In genomic region chr1:223246468-223246867, GRCh38 we compare ENCODE assay signal across 17 cellular contexts.
DNase-seq lines count a peak whose midpoint lies in the region; ATAC-seq and TF ChIP-seq lines count a peak whose summit lies in the region.
"Had no signal": no experiment of that assay in that cellular context is flagged by ENCODE, and none has a peak within 500 bp of the region (broad histone marks: within the 10 kb centered on the region; RNA-seq: fewer than 3 reads in every experiment).

No MANE protein-coding gene starts in this region.

- no peak overlapping the region for H4K5ac ChIP-seq in H9 (ENCODE audit: insufficient read length, low read depth, low read length)

- H2BK120ac ChIP-seq in H9 (ENCODE audit: low read depth, low read length, poor library complexity, severe bottlenecking), result no peak overlapping the region

- H3K4ac ChIP-seq in H9 (ENCODE audit: low read depth, low read length), result no peak overlapping the region

- H3K9me3 ChIP-seq in H9 (ENCODE audit: control insufficient read depth, low read depth, low read length) (no peaks in the 10 kb centered on the region), endodermal cell (ENCODE audit: control insufficient read depth, low read length) (no peaks in the 10 kb centered on the region)
- H3K9me3 ChIP-seq: A549, Caco-2 had no signal

- H3K27ac ChIP-seq in H9 (ENCODE audit: insufficient read length, low read depth, low read length), result no peak overlapping the region
- H3K27ac ChIP-seq in endodermal cell (ENCODE audit: low read depth, low read length), result no peak overlapping the region
- H3K27ac ChIP-seq: 22Rv1, A549, C4-2B had no signal

- H3K27me3 Mint-ChIP-seq in H9 (ENCODE audit: low read depth), result peaks cover 15% of the 10 kb centered on the region
- H3K27me3 Mint-ChIP-seq in endodermal cell (ENCODE audit: insufficient read depth), result peaks cover 12% of the 10 kb centered on the region
- H3K27me3 Mint-ChIP-seq in osteocyte (ENCODE audit: unreplicated experiment), result no peaks in the 10 kb centered on the region
- H3K27me3 Mint-ChIP-seq: CD4-positive, alpha-beta T cell had no signal

- no peaks in the 10 kb centered on the region for H3K27me3 ChIP-seq in H9 (ENCODE audit: insufficient read depth, low read length)
- no peaks in the 10 kb centered on the region for H3K27me3 ChIP-seq in endodermal cell (ENCODE audit: control insufficient read depth, insufficient read depth, low read length, poor library complexity, severe bottlenecking)

- DNase-seq in NCI-H82 (lab: John Stamatoyannopoulos, UW) (peak; percentile 10), NCI-H82 treated with DMSO at 0.1 percent for 48 hours (lab: John Stamatoyannopoulos, UW; ENCODE audit: unreplicated experiment) (no peak), H9 (peak; percentile 8), endodermal cell (peak; percentile 24), osteocyte (ENCODE audit: extremely low spot score, unreplicated experiment) (peak; percentile 53)
- no peak for DNase-seq in activated CD4-positive, alpha-beta T cell treated with anti-CD3 and anti-CD28 coated beads for 48 hours
- DNase-seq in stimulated activated CD8-positive, alpha-beta memory T cell treated with anti-CD3 and anti-CD28 coated beads, Interleukin-4, amount 100 ng/mL, for 48 hours, result no peak
- DNase-seq: AML-193; Caco-2; CD4-positive, alpha-beta T cell; HFFc6 had no signal

- H3K79me2 ChIP-seq in H9 (ENCODE audit: insufficient read depth, low read length), result no peaks in the 10 kb centered on the region

- H3T11ph ChIP-seq in H9 (ENCODE audit: low read length), result no peak overlapping the region

- H3K4me3 ChIP-seq in endodermal cell (ENCODE audit: low read length), result no peak overlapping the region
- H3K4me3 ChIP-seq: A549, GM23338 had no signal

- H4K8ac ChIP-seq in H9 (replicated peaks; ENCODE audit: insufficient read length, low read depth, low read length), result no peak overlapping the region

- ATAC-seq in GM18907 (IDR thresholded peaks at IDR 0.05; ENCODE audit: unreplicated experiment), result no peak
- ATAC-seq: A549, GM23338, HCT116 had no signal

- TF ChIP-seq CTCF in H9 (conservative IDR thresholded peaks at IDR 0.05) (no peak), endodermal cell (conservative IDR thresholded peaks at IDR 0.05) (no peak), osteocyte (IDR thresholded peaks at IDR 0.05) (no peak)

- no peak overlapping the region for H3K9ac ChIP-seq in H9 (ENCODE audit: extremely low read depth, insufficient read length, low read length)
- no peak overlapping the region for H3K9ac ChIP-seq in endodermal cell (ENCODE audit: extremely low read depth, low read length, poor library complexity, severe bottlenecking)

- no peaks in the 10 kb centered on the region for H3K36me3 ChIP-seq in endodermal cell (ENCODE audit: control insufficient read depth, insufficient read depth, low read length)

- H3K36me3 Mint-ChIP-seq in H9 (ENCODE audit: insufficient read depth in 1 of 3, low read depth in 3 of 3) (no peaks in the 10 kb centered on the region), endodermal cell (ENCODE audit: low read depth) (no peaks in the 10 kb centered on the region), osteocyte (ENCODE audit: unreplicated experiment) (no peaks in the 10 kb centered on the region)

- H2BK5ac ChIP-seq in H9 (ENCODE audit: insufficient read length, low read length), result no peak overlapping the region

- no peak overlapping the region for H3K18ac ChIP-seq in H9 (ENCODE audit: insufficient read length, low read depth, low read length)

- H3K4me1 ChIP-seq in H9 (ENCODE audit: insufficient read depth, low read length) (no peaks in the 10 kb centered on the region), endodermal cell (ENCODE audit: control insufficient read depth, insufficient read depth, low read length) (no peaks in the 10 kb centered on the region)
- H3K4me1 ChIP-seq: A549 had no signal

- no peak overlapping the region for H2BK15ac ChIP-seq in H9 (ENCODE audit: low read depth, low read length)

- no peak overlapping the region for H3K56ac ChIP-seq in H9 (ENCODE audit: insufficient read length, low read depth, low read length)

- no peaks in the 10 kb centered on the region for H3K9me3 Mint-ChIP-seq in H9
- no peaks in the 10 kb centered on the region for H3K9me3 Mint-ChIP-seq in endodermal cell
- H3K9me3 Mint-ChIP-seq in osteocyte (ENCODE audit: unreplicated experiment), result no peaks in the 10 kb centered on the region
- H3K9me3 Mint-ChIP-seq: CD4-positive, alpha-beta T cell; GM23338; HFFc6 had no signal

- no peak overlapping the region for H3K4me2 ChIP-seq in H9 (ENCODE audit: insufficient read depth, insufficient read length, low read length)
- H3K4me2 ChIP-seq: A549, GM23338 had no signal

- WGBS in H9 (ENCODE audit: extremely low coverage, insufficient read length, low lambda C conversion rate), result no CpG with 5 or more reads among the region's 5 CpGs
- WGBS in endodermal cell (ENCODE audit: insufficient coverage in 1 of 2, insufficient read length in 1 of 2), 2 experiments, result 76% methylated on average over 5 of the region's 5 CpGs; no CpG with 5 or more reads in 1 of the 2 experiments

- H3K14ac ChIP-seq in H9 (ENCODE audit: insufficient read depth, low read length), result no peak overlapping the region

- no peak overlapping the region for H2BK12ac ChIP-seq in H9 (ENCODE audit: insufficient read length, low read depth, low read length)

- no peak overlapping the region for H2BK20ac ChIP-seq in H9 (ENCODE audit: low read depth, low read length, poor library complexity, severe bottlenecking)

- no peak overlapping the region for H4K91ac ChIP-seq in H9 (ENCODE audit: insufficient read length, low read depth, low read length)

- no peak overlapping the region for H2AK5ac ChIP-seq in H9 (ENCODE audit: insufficient read length, low read length)

- no peak overlapping the region for H3K4me3 Mint-ChIP-seq in H9
- H3K4me3 Mint-ChIP-seq in endodermal cell, result no peak overlapping the region
- no peak overlapping the region for H3K4me3 Mint-ChIP-seq in osteocyte (ENCODE audit: unreplicated experiment)
- H3K4me3 Mint-ChIP-seq: CD4-positive, alpha-beta T cell; GM23338; HFFc6 had no signal

- H3K23me2 ChIP-seq in H9 (ENCODE audit: insufficient read length, low read depth, low read length, poor library complexity, severe bottlenecking), result no peaks in the 10 kb centered on the region

- no peak overlapping the region for H2AFZ ChIP-seq in H9 (ENCODE audit: low read length)
- H2AFZ ChIP-seq: GM23338 had no signal

- H3K79me1 ChIP-seq in H9 (ENCODE audit: insufficient read depth, low read depth, low read length, poor library complexity, severe bottlenecking), result no peaks in the 10 kb centered on the region

- H4K20me1 ChIP-seq in H9 (ENCODE audit: control insufficient read depth, insufficient read depth, insufficient read length), result peaks cover 3% of the 10 kb centered on the region

- H3K27ac Mint-ChIP-seq in H9 (no peak overlapping the region; a peak in 1 of 7 replicates), endodermal cell (no peak overlapping the region), osteocyte (ENCODE audit: unreplicated experiment) (no peak overlapping the region)
- H3K27ac Mint-ChIP-seq: GM23338, HFFc6 had no signal

- H3K23ac ChIP-seq in H9 (ENCODE audit: insufficient read length, low read depth, low read length), result no peak overlapping the region

- H3K4me1 Mint-ChIP-seq in H9 (no peaks in the 10 kb centered on the region), endodermal cell (peaks cover 16% of the 10 kb centered on the region), osteocyte (ENCODE audit: unreplicated experiment) (no peaks in the 10 kb centered on the region)
- H3K4me1 Mint-ChIP-seq: GM23338 had no signal

Comparison
In these comparisons a context has a peak if more than half of its experiments do, and no peak if none do; other contexts are left out.
1. DNase-seq: peak in NCI-H82 (single experiment), H9 (single experiment), endodermal cell (single experiment) and osteocyte (single experiment); none in NCI-H82 treated with DMSO at 0.1 percent for 48 hours (single experiment), activated CD4-positive, alpha-beta T cell treated with anti-CD3 and anti-CD28 coated beads for 48 hours (single experiment) and stimulated activated CD8-positive, alpha-beta memory T cell treated with anti-CD3 and anti-CD28 coated beads, Interleukin-4, amount 100 ng/mL, for 48 hours (single experiment).